10 cellular contexts compared by ENCODE assay signal in genomic region chr10:62063795-62064472, GRCh38.
DNase-seq lines count a peak whose midpoint lies in the region; ATAC-seq and TF ChIP-seq lines count a peak whose summit lies in the region.
"Had no signal": no experiment of that assay in that cellular context is flagged by ENCODE, and none has a peak within 500 bp of the region (broad histone marks: within the 10 kb centered on the region; RNA-seq: fewer than 3 reads in every experiment).

No MANE protein-coding gene starts in this region.

- no peak for TF ChIP-seq CTCF in AG10803 (conservative IDR thresholded peaks at IDR 0.05; ENCODE audit: low read length)
- TF ChIP-seq CTCF in osteoblast (IDR thresholded peaks at IDR 0.05; ENCODE audit: extremely low read depth, low read depth, low read length): no peak

- peaks cover 63% of the 10 kb centered on the region for H3K79me2 ChIP-seq in osteoblast (ENCODE audit: insufficient read depth, low read length)
- H3K79me2 ChIP-seq: parathyroid adenoma had no signal

- H3K27me3 ChIP-seq in esophagus (ENCODE audit: control insufficient read depth in 1 of 2, insufficient read depth in 2 of 2, low read length in 2 of 2): no peaks in the 10 kb centered on the region
- H3K27me3 ChIP-seq in osteoblast (ENCODE audit: insufficient read depth, low read length): no peaks in the 10 kb centered on the region

- H3K4me3 ChIP-seq in AG10803 (ENCODE audit: low read length): no peak overlapping the region
- no peak overlapping the region for H3K4me3 ChIP-seq in esophagus (ENCODE audit: low read depth in 1 of 2, low read length in 2 of 2)
- H3K4me3 ChIP-seq in osteoblast (ENCODE audit: insufficient read depth, low read length): no peak overlapping the region

- H3K27ac ChIP-seq in esophagus (ENCODE audit: low read depth in 2 of 2, low read length in 1 of 2) (peak overlapping the region; percentile 38 to 71), osteoblast (ENCODE audit: low read depth, low read length) (peak overlapping the region; percentile 35)
- H3K27ac ChIP-seq: parathyroid adenoma had no signal

- H4K20me1 ChIP-seq in osteoblast (ENCODE audit: insufficient read depth, low read length): peaks cover 15% of the 10 kb centered on the region

- H3K9me3 ChIP-seq in esophagus (ENCODE audit: control insufficient read depth in 2 of 2, insufficient read depth in 1 of 2, low read depth in 1 of 2, low read length in 1 of 2): no peaks in the 10 kb centered on the region
- H3K9me3 ChIP-seq in osteoblast (ENCODE audit: low read depth, low read length): no peaks in the 10 kb centered on the region

- no peak overlapping the region for H2AFZ ChIP-seq in osteoblast (ENCODE audit: low read length)
- H2AFZ ChIP-seq: parathyroid adenoma had no signal

- WGBS in esophagus, 2 donors: 53 to 61% methylated on average over 3 of the region's 3 CpGs

- DNase-seq in AG10803 (ENCODE audit: low read depth): peak; percentile 68
- DNase-seq in OCI-M1 (lab: John Stamatoyannopoulos, UW): peak; percentile 65
- DNase-seq in osteoblast (ENCODE audit: insufficient read length, low spot score, missing footprints): peak; percentile 25
- no peak for DNase-seq in NOMO-1 treated with DMSO at 0.1 percent for 48 hours (lab: John Stamatoyannopoulos, UW; ENCODE audit: unreplicated experiment)
- DNase-seq in left colon: no peak
- DNase-seq: NCI-H345 had no signal

- H3K36me3 ChIP-seq in esophagus (ENCODE audit: control insufficient read depth in 2 of 2, insufficient read depth in 2 of 2, low read length in 1 of 2) (peaks cover 3 to 6% of the 10 kb centered on the region in 2 donors), osteoblast (ENCODE audit: insufficient read depth, low read length) (peaks cover 87% of the 10 kb centered on the region)

- H3K4me2 ChIP-seq in osteoblast (ENCODE audit: insufficient read depth, low read length): no peak overlapping the region

- H3K4me1 ChIP-seq in esophagus (ENCODE audit: control insufficient read depth in 2 of 2, insufficient read depth in 2 of 2, low read length in 1 of 2) (peaks cover 0 to 4% of the 10 kb centered on the region in 2 donors), osteoblast (ENCODE audit: insufficient read depth, low read length) (peaks cover 41% of the 10 kb centered on the region)

- intact Hi-C loops in left colon (cut with DNase I, micrococcal nuclease): no loop called here

- ATAC-seq in HG03565 (IDR thresholded peaks at IDR 0.05; ENCODE audit: unreplicated experiment) (no peak), left colon (no peak), HG03097 (IDR thresholded peaks at IDR 0.05; ENCODE audit: low FRiP score, unreplicated experiment) (no peak)

Comparison
In these comparisons a context has a peak if more than half of its experiments do, and no peak if none do; other contexts are left out.
1. DNase-seq: peak in AG10803 (single experiment), OCI-M1 (single experiment) and osteoblast (single experiment); none in NOMO-1 treated with DMSO at 0.1 percent for 48 hours (single experiment) and left colon (0 of 2).